7 cellular contexts compared by ENCODE assay signal in the genomic region with DNA sequence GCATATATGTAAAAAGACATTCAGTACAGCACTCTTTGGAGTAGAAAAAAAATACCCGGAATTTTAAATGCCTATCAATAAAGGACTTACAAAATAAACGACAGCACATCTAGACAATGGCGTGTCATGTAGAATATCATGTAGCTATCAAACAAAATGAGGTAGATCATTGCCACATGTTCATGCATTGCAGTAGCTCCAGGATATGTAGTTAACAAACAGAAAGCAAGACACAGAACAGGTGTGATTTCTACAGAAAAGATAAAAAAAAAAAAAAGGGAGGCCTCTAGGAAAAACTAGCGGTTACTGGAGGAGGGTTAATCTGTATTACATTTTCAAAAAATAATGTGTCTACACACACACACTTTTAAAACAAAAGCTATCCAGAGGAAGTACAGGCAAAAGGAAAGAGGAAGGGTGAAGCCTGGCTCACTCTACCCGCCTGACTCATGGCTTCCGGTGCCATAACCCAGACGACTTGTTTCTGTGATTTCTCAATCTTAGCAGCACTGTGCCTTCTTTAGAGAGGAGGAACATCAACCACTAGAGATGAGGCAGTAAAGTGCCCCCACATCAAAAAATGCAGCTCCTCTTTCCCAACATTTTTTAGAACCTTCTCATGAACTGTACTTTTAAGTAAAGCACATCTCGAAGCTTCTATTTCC. TPM values are rescaled to one million over a fixed set of nuclear protein-coding genes. Genes with fewer than 3 reads are reported as not detected.
A peak's percentile ranks its signal among the peaks of the same experiment; 100 is the strongest.
DNase-seq lines count a peak whose midpoint lies in the region; ATAC-seq and TF ChIP-seq lines count a peak whose summit lies in the region.

No MANE protein-coding gene starts in this region.

- DNase-seq in GM19240 (ENCODE audit: insufficient read length, low spot score) (peak; percentile 18), T-helper 22 cell (ENCODE audit: low read depth) (peak; percentile 36), breast epithelium (ENCODE audit: low spot score in 2 of 2) (peak in 1 of 2 donors; percentile 57), lung microvascular endothelial cell (ENCODE audit: low read depth in 2 of 2) (peak; percentile 87 to 95), NCI-H2107 (lab: John Stamatoyannopoulos, UW) (no peak)
- DNase-seq in stimulated activated CD8-positive, alpha-beta memory T cell treated with anti-CD3 and anti-CD28 coated beads, Interleukin-4, amount 100 ng/mL, for 48 hours = peak; percentile 67

- H3K9me3 ChIP-seq in breast epithelium = no peaks in the 10 kb centered on the region

- TF ChIP-seq CTCF in breast epithelium (IDR thresholded peaks at IDR 0.05) = no peak

- H3K36me3 ChIP-seq in breast epithelium = no peaks in the 10 kb centered on the region

- peak overlapping the region in 1 of 3 donors; percentile 2 for H3K4me3 ChIP-seq in breast epithelium

- intact Hi-C loops in breast epithelium (cut with DNase I; ENCODE audit: low total_unique reads) = no loop called here

- no peaks in the 10 kb centered on the region for H3K4me1 ChIP-seq in breast epithelium

- no peak for TF ChIP-seq POLR2A in breast epithelium (IDR thresholded peaks at IDR 0.05)

- H3K27ac ChIP-seq in breast epithelium = peak overlapping the region; percentile 33 to 71

- H3K27me3 ChIP-seq in breast epithelium = no peaks in the 10 kb centered on the region

- peak; percentile 86 for ATAC-seq in HG03280 (IDR thresholded peaks at IDR 0.05; ENCODE audit: unreplicated experiment)

RNA-seq across cellular contexts. Expression of a gene that starts 6.9 kb away (rescaled TPM):
- total RNA-seq in breast epithelium (100 to 1,000 TPM in 1 of 3 donors, 10 to 100 TPM in 2; 59.7 to 117 (median 65.9) TPM), lung microvascular endothelial cell (160 and 407 TPM in 2 replicates)
